ENCODE assay signal across 34 cellular contexts in genomic region chr11:13959001-13959400, GRCh38. TPM values are rescaled to one million over a fixed set of nuclear protein-coding genes. Genes with fewer than 3 reads are reported as not detected.
"Had no signal": no experiment of that assay in that cellular context is flagged by ENCODE, and none has a peak within 500 bp of the region (broad histone marks: within the 10 kb centered on the region; RNA-seq: fewer than 3 reads in every experiment).

No MANE protein-coding gene starts in this region.

- H3K4me3 Mint-ChIP-seq: activated CD4-positive, alpha-beta memory T cell treated with anti-CD3 and anti-CD28 coated beads, Interleukin-2, amount 10 ng/mL, durations not matched to agents 7 days and 5 days; activated CD8-positive, alpha-beta memory T cell treated with anti-CD3 and anti-CD28 coated beads, Interleukin-2, amount 10 ng/mL, durations not matched to agents 7 days and 5 days; activated naive CD4-positive, alpha-beta T cell treated with anti-CD3 and anti-CD28 coated beads, Interleukin-2, amount 10 ng/mL, durations not matched to agents 7 days and 5 days; activated naive CD8-positive, alpha-beta T cell; activated naive CD8-positive, alpha-beta T cell treated with anti-CD3 and anti-CD28 coated beads, Interleukin-2, amount 50 U/mL, for 24 hours had no signal

- H3K9me3 Mint-ChIP-seq: activated CD4-positive, alpha-beta memory T cell treated with anti-CD3 and anti-CD28 coated beads, Interleukin-2, amount 10 ng/mL, durations not matched to agents 7 days and 5 days; activated naive CD4-positive, alpha-beta T cell treated with anti-CD3 and anti-CD28 coated beads, Interleukin-2, amount 10 ng/mL, durations not matched to agents 7 days and 5 days; activated naive CD8-positive, alpha-beta T cell treated with anti-CD3 and anti-CD28 coated beads, Interleukin-2, amount 50 U/mL, for 24 hours had no signal

- DNase-seq: activated CD4-positive, alpha-beta memory T cell treated with anti-CD3 and anti-CD28 coated beads, Interleukin-2, amount 10 ng/mL, durations not matched to agents 7 days and 5 days; activated CD4-positive, alpha-beta T cell treated with anti-CD3 and anti-CD28 coated beads for 1 hour; activated CD4-positive, alpha-beta T cell treated with anti-CD3 and anti-CD28 coated beads for 48 hours; activated CD4-positive, CD25-positive, alpha-beta regulatory T cell; activated CD8-positive, alpha-beta memory T cell treated with anti-CD3 and anti-CD28 coated beads for 24 hours; activated CD8-positive, alpha-beta memory T cell treated with anti-CD3 and anti-CD28 coated beads, Interleukin-2, amount 10 ng/mL, durations not matched to agents 7 days and 5 days; activated CD8-positive, alpha-beta memory T cell treated with anti-CD3 and anti-CD28 coated beads, Interleukin-2, amount 50 U/mL, for 48 hours; activated effector memory CD4-positive, alpha-beta T cell treated with Interleukin-2 at 50 U/mL for 16 hours; activated naive CD4-positive, alpha-beta T cell treated with anti-CD3 and anti-CD28 coated beads, Interleukin-2, amount 10 ng/mL, durations not matched to agents 7 days and 5 days; activated naive CD8-positive, alpha-beta T cell treated with anti-CD3 and anti-CD28 coated beads, Interleukin-2, amount 50 U/mL, for 24 hours; activated T-cell treated with anti-CD3 and anti-CD28 coated beads, Interleukin-2, amount 50 U/mL, for 48 hours; anterior cingulate cortex; NCI-H1092 treated with DMSO at 0.1 percent for 48 hours; NCI-H146; NCI-H187; NCI-H2029 treated with DMSO at 0.1 percent for 48 hours; NCI-H2107; NCI-H2171; NCI-H446; NCI-H510A treated with DMSO at 0.1 percent for 48 hours; NCI-H526 treated with DMSO at 0.1 percent for 48 hours; NCI-H774; PC-3; Peyer's patch; RPMI8226; SHP77 treated with DMSO at 0.1 percent for 48 hours; SW 1271; T-helper 1 cell; T1000; WERI-Rb-1 had no signal

- ATAC-seq: activated CD8-positive, alpha-beta memory T cell treated with anti-CD3 and anti-CD28 coated beads, Interleukin-2, amount 10 ng/mL, durations not matched to agents 7 days and 5 days; activated naive CD8-positive, alpha-beta T cell treated with anti-CD3 and anti-CD28 coated beads, Interleukin-2, amount 50 U/mL, for 24 hours; K562; PC-3 had no signal

- H3K27ac Mint-ChIP-seq: activated CD4-positive, alpha-beta memory T cell treated with anti-CD3 and anti-CD28 coated beads, Interleukin-2, amount 10 ng/mL, durations not matched to agents 7 days and 5 days; activated CD8-positive, alpha-beta memory T cell treated with anti-CD3 and anti-CD28 coated beads, Interleukin-2, amount 10 ng/mL, durations not matched to agents 7 days and 5 days; activated naive CD4-positive, alpha-beta T cell treated with anti-CD3 and anti-CD28 coated beads, Interleukin-2, amount 10 ng/mL, durations not matched to agents 7 days and 5 days; activated naive CD8-positive, alpha-beta T cell; activated naive CD8-positive, alpha-beta T cell treated with anti-CD3 and anti-CD28 coated beads, Interleukin-2, amount 50 U/mL, for 24 hours; brain had no signal

- H3K9me3 ChIP-seq: Peyer's patch, SJSA1 had no signal

- H3K36me3 Mint-ChIP-seq: activated CD8-positive, alpha-beta memory T cell treated with anti-CD3 and anti-CD28 coated beads, Interleukin-2, amount 10 ng/mL, durations not matched to agents 7 days and 5 days; brain had no signal

- H3K27ac ChIP-seq: Peyer's patch, SJSA1, WERI-Rb-1 had no signal

- H3K27me3 ChIP-seq: Peyer's patch had no signal

- H3K4me3 ChIP-seq: K562, Peyer's patch, SJSA1 had no signal

- H3K36me3 ChIP-seq: Peyer's patch, WERI-Rb-1 had no signal

RNA-seq across cellular contexts. Expression of gene SPON1, which starts 3.5 kb away (rescaled TPM):
- total RNA-seq: activated CD8-positive, alpha-beta memory T cell treated with anti-CD3 and anti-CD28 coated beads, Interleukin-2, amount 10 ng/mL, durations not matched to agents 7 days and 5 days; K562; PC-3 had no signal
